Comparison of ENCODE assay signal across 12 cellular contexts in the genomic region with DNA sequence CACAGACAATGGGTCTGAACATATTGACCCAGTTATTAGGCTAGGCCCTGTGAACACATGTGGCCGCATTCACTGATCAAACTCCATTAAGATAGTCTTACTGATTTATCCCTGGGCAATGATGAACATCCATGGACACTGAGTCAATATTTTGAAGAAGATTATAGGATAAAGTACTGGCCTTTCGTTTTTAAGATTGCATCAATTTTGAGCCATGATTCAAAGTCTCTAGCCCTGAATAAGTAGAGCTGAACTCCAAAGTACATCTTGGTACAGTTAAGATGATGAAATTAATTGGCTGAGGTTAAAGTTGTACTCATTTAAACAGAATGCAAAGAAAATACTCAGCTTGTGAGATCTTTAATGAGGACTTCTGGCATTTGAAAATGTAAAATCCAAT.
"Had no signal": no experiment of that assay in that cellular context is flagged by ENCODE, and none has a peak within 500 bp of the region (broad histone marks: within the 10 kb centered on the region; RNA-seq: fewer than 3 reads in every experiment).

No MANE protein-coding gene starts in this region.

- H3K4me1 ChIP-seq: esophagus squamous epithelium, tibial artery, vagina had no signal

- H3K4me2 ChIP-seq: hepatocyte, smooth muscle cell had no signal

- H3K27me3 ChIP-seq: esophagus squamous epithelium, hepatocyte, tibial artery, vagina had no signal

- ATAC-seq: naive thymus-derived CD4-positive, alpha-beta T cell; stimulated activated memory B cell treated with anti-CD40 and anti-IgM and Interleukin-4, amounts not matched to agents 10 μg/mL and 1 μg/mL and 100 μg/mL, for 72 hours had no signal

- H2AFZ ChIP-seq: hepatocyte had no signal

- H3K4me3 Mint-ChIP-seq: activated naive CD4-positive, alpha-beta T cell treated with anti-CD3 and anti-CD28 coated beads, Interleukin-2, amount 50 U/mL, for 24 hours; naive thymus-derived CD4-positive, alpha-beta T cell; stimulated activated memory B cell treated with anti-CD40 and anti-IgM and Interleukin-4, amounts not matched to agents 10 μg/mL and 1 μg/mL and 100 μg/mL, for 72 hours; T-helper 2 cell treated with Interferon-gamma antibody and Interleukin-4, amounts not matched to agents 5 μg/mL and 100 μg/mL, for 36 hours had no signal

- DNase-seq: activated T-cell treated with anti-CD3 and anti-CD28 coated beads, Interleukin-2, amount 50 U/mL, for 1 hour; esophagus squamous epithelium; mammary epithelial cell; naive thymus-derived CD4-positive, alpha-beta T cell; retina; tibial artery had no signal

- H3K4me3 ChIP-seq: esophagus squamous epithelium, hepatocyte, smooth muscle cell, tibial artery, vagina had no signal

- H3K9me3 Mint-ChIP-seq: activated naive CD4-positive, alpha-beta T cell treated with anti-CD3 and anti-CD28 coated beads, Interleukin-2, amount 50 U/mL, for 24 hours; T-helper 2 cell treated with Interferon-gamma antibody and Interleukin-4, amounts not matched to agents 5 μg/mL and 100 μg/mL, for 36 hours had no signal

- H3K27me3 Mint-ChIP-seq: activated naive CD4-positive, alpha-beta T cell treated with anti-CD3 and anti-CD28 coated beads, Interleukin-2, amount 50 U/mL, for 24 hours; naive thymus-derived CD4-positive, alpha-beta T cell; stimulated activated memory B cell treated with anti-CD40 and anti-IgM and Interleukin-4, amounts not matched to agents 10 μg/mL and 1 μg/mL and 100 μg/mL, for 72 hours had no signal

- H3K4me1 Mint-ChIP-seq: activated naive CD4-positive, alpha-beta T cell treated with anti-CD3 and anti-CD28 coated beads, Interleukin-2, amount 50 U/mL, for 24 hours; naive thymus-derived CD4-positive, alpha-beta T cell; stimulated activated memory B cell treated with anti-CD40 and anti-IgM and Interleukin-4, amounts not matched to agents 10 μg/mL and 1 μg/mL and 100 μg/mL, for 72 hours had no signal

- H3K27ac Mint-ChIP-seq: activated naive CD4-positive, alpha-beta T cell treated with anti-CD3 and anti-CD28 coated beads, Interleukin-2, amount 50 U/mL, for 24 hours; naive thymus-derived CD4-positive, alpha-beta T cell; stimulated activated memory B cell treated with anti-CD40 and anti-IgM and Interleukin-4, amounts not matched to agents 10 μg/mL and 1 μg/mL and 100 μg/mL, for 72 hours; T-helper 2 cell treated with Interferon-gamma antibody and Interleukin-4, amounts not matched to agents 5 μg/mL and 100 μg/mL, for 36 hours had no signal

- H3K36me3 ChIP-seq: esophagus squamous epithelium, tibial artery, vagina had no signal

- H3K79me2 ChIP-seq: hepatocyte had no signal

- H3K9me3 ChIP-seq: esophagus squamous epithelium, tibial artery, vagina had no signal

- H3K36me3 Mint-ChIP-seq: activated naive CD4-positive, alpha-beta T cell treated with anti-CD3 and anti-CD28 coated beads, Interleukin-2, amount 50 U/mL, for 24 hours; naive thymus-derived CD4-positive, alpha-beta T cell; stimulated activated memory B cell treated with anti-CD40 and anti-IgM and Interleukin-4, amounts not matched to agents 10 μg/mL and 1 μg/mL and 100 μg/mL, for 72 hours had no signal

- H3K27ac ChIP-seq: esophagus squamous epithelium, hepatocyte, tibial artery, vagina had no signal
